ENCODE assay signal across 12 cellular contexts in genomic region chr3:129612350-129613204, GRCh38. TPM values are rescaled to one million over a fixed set of nuclear protein-coding genes. Genes with fewer than 3 reads are reported as not detected.
A peak's percentile ranks its signal among the peaks of the same experiment; 100 is the strongest.
DNase-seq lines count a peak whose midpoint lies in the region; ATAC-seq, FAIRE-seq and TF ChIP-seq lines count a peak whose summit lies in the region.
"Had no signal": no experiment of that assay in that cellular context is flagged by ENCODE, and none has a peak within 500 bp of the region (broad histone marks: within the 10 kb centered on the region; RNA-seq: fewer than 3 reads in every experiment).

No MANE protein-coding gene starts in this region.

- peak; percentile 54 to 66 for ATAC-seq in A549
- no peak for ATAC-seq in HG03521 (IDR thresholded peaks at IDR 0.05; ENCODE audit: unreplicated experiment)
- no peak for ATAC-seq in GM21786 (IDR thresholded peaks at IDR 0.05; ENCODE audit: unreplicated experiment)
- no peak for ATAC-seq in GM19351 (IDR thresholded peaks at IDR 0.05; ENCODE audit: unreplicated experiment)
- ATAC-seq in HG03280 (IDR thresholded peaks at IDR 0.05; ENCODE audit: unreplicated experiment): no peak

- H3K4me2 ChIP-seq in A549 (peak overlapping the region; percentile 62), neuronal stem cell (ENCODE audit: insufficient read depth, low read length, poor library complexity, severe bottlenecking) (no peak overlapping the region)

- H3K27me3 ChIP-seq in HUES6 (ENCODE audit: control insufficient read depth, insufficient read depth, low read length) (no peaks in the 10 kb centered on the region), neuronal stem cell (ENCODE audit: control insufficient read depth in 3 of 3, insufficient read depth in 3 of 3, low read depth in 1 of 3, low read length in 3 of 3) (peaks cover 0 to 9% (median 0%) of the 10 kb centered on the region in 3 experiments)

- no peak overlapping the region for H3K4ac ChIP-seq in neuronal stem cell (ENCODE audit: low read length)

- no peak overlapping the region for H2BK5ac ChIP-seq in neuronal stem cell (ENCODE audit: low read length)

- DNase-seq in A549 (ENCODE audit: low read depth in 1 of 2, low spot score in 1 of 2) (peak; percentile 78 to 91), erythroblast (lab: John Stamatoyannopoulos, UW) (peak; percentile 26 to 28), neuronal stem cell (ENCODE audit: low spot score) (no peak)
- DNase-seq: activated CD4-positive, alpha-beta T cell treated with anti-CD3 and anti-CD28 coated beads, Interleukin-2, amount 50 U/mL, for 1 hour; activated gamma-delta T cell treated with Interleukin-2 at 50 U/mL for 16 hours; cortex of kidney; NCI-H510A treated with DMSO at 0.1 percent for 48 hours had no signal

- H2BK12ac ChIP-seq in neuronal stem cell (ENCODE audit: low read length): no peak overlapping the region

- H2AFZ ChIP-seq in neuronal stem cell (ENCODE audit: low read length): peak overlapping the region; percentile 93

- H3K9me3 ChIP-seq in A549: no peaks in the 10 kb centered on the region
- no peaks in the 10 kb centered on the region for H3K9me3 ChIP-seq in HUES6 (ENCODE audit: control insufficient read depth, insufficient read depth, low read depth, low read length)
- H3K9me3 ChIP-seq in neuronal stem cell (replicated peaks in 1 of 2; ENCODE audit: control insufficient read depth in 2 of 2, insufficient read depth in 1 of 2, low read depth in 1 of 2, low read length in 2 of 2): no peaks in the 10 kb centered on the region

- WGBS in A549 (ENCODE audit: missing lambda C conversion rate): 6% methylated on average over 9 of the region's 13 CpGs
- WGBS in neuronal stem cell (ENCODE audit: extremely low coverage in 2 of 2, insufficient read length in 2 of 2, insufficient replicate concordance in 1 of 2), 2 donors: no CpG with 5 or more reads among the region's 13 CpGs

- H2AK5ac ChIP-seq in neuronal stem cell (ENCODE audit: low read depth, low read length): peak overlapping the region; percentile 84

- CTCF ChIA-PET in A549 (lab: Yijun Ruan, JAX): interaction anchor here (1.3 to 1.4 kb wide), 2 partner anchors 17 to 229 kb away, joined by 3 to 4 read pairs; no protein-coding TSS in a partner anchor

- no peak overlapping the region for H3K23ac ChIP-seq in neuronal stem cell (ENCODE audit: low read depth, low read length, poor library complexity)

- H3K14ac ChIP-seq in neuronal stem cell (ENCODE audit: low read length): no peak overlapping the region

- H3K4me1 ChIP-seq in A549 (peaks cover 79% of the 10 kb centered on the region), HUES6 (ENCODE audit: control insufficient read depth, insufficient read depth, low read length) (peaks cover 44% of the 10 kb centered on the region), neuronal stem cell (ENCODE audit: control insufficient read depth in 2 of 2, insufficient read depth in 1 of 2, low read depth in 1 of 2, low read length in 2 of 2) (peaks cover 12 to 27% of the 10 kb centered on the region in 2 donors)

- TF ChIP-seq POLR2A in A549 (IDR thresholded peaks at IDR 0.05; ENCODE audit: low read length) (no peak), erythroblast (IDR thresholded peaks at IDR 0.05; ENCODE audit: low read length) (no peak)

- H3K4me3 ChIP-seq in A549: no peak overlapping the region
- no peak overlapping the region; the same call in 1 of the 2 replicates for H3K4me3 ChIP-seq in HUES6 (ENCODE audit: low read depth, low read length)
- H3K4me3 ChIP-seq in neuronal stem cell (ENCODE audit: low read length in 2 of 2): peak overlapping the region in 1 of 2 donors; percentile 37

- POLR2A ChIA-PET in A549 (lab: Yijun Ruan, JAX): interaction anchor here (0.6 kb wide), 1 partner anchor 13 kb away, joined by 6 read pairs; no protein-coding TSS in a partner anchor

- H4K8ac ChIP-seq in neuronal stem cell (ENCODE audit: low read depth, low read length): no peak overlapping the region

- no peaks in the 10 kb centered on the region for H3K79me1 ChIP-seq in neuronal stem cell (ENCODE audit: low read depth, low read length)

- no peak for FAIRE-seq in A549 (lab: Jason Lieb, UNC)

- H3K9ac ChIP-seq in HUES6 (ENCODE audit: low read length) (peak overlapping the region; percentile 77), neuronal stem cell (ENCODE audit: low read depth, low read length, poor library complexity) (no peak overlapping the region)

- H2BK15ac ChIP-seq in neuronal stem cell (ENCODE audit: low read length): no peak overlapping the region

- TF ChIP-seq RAD21 in A549 (conservative IDR thresholded peaks at IDR 0.05 in 1 of 2, IDR thresholded peaks at IDR 0.05 in 1 of 2): no peak

- H3K36me3 ChIP-seq in HUES6 (ENCODE audit: control insufficient read depth, insufficient read depth, low read length) (no peaks in the 10 kb centered on the region), neuronal stem cell (replicated peaks in 1 of 2; ENCODE audit: control insufficient read depth in 2 of 2, insufficient read depth in 2 of 2, low read length in 2 of 2) (no peaks in the 10 kb centered on the region)

- H3K27ac ChIP-seq in A549 (peak overlapping the region; percentile 86 to 90), HUES6 (ENCODE audit: low read depth, low read length) (peak overlapping the region; percentile 85; the same call in 1 of the 2 replicates), neuronal stem cell (replicated peaks; ENCODE audit: low read length) (no peak overlapping the region)

- TF ChIP-seq EP300 in A549 (IDR thresholded peaks at IDR 0.05): no peak

- no peak overlapping the region for H4K91ac ChIP-seq in neuronal stem cell (ENCODE audit: low read depth, low read length, poor library complexity)

- TF ChIP-seq CTCF in A549 (IDR thresholded peaks at IDR 0.05): no peak

- no peak overlapping the region for H2BK120ac ChIP-seq in neuronal stem cell (ENCODE audit: low read depth, low read length)

- peak overlapping the region; percentile 85 for H3K18ac ChIP-seq in neuronal stem cell (ENCODE audit: low read length)

TF ChIP-seq in A549, 52 proteins besides CTCF, POLR2A, EP300 and RAD21:
- no peak for TF ChIP-seq ELK1 (IDR thresholded peaks at IDR 0.05; ENCODE audit: low read depth, low read length)
- TF ChIP-seq NPAS2 (CRISPR knock-in tag; IDR thresholded peaks at IDR 0.05; ENCODE audit: borderline replicate concordance): 0 out of 2 replicates have a peak, but pooled peaks have one; percentile 9
- no peak for TF ChIP-seq FOSL2 (IDR thresholded peaks at IDR 0.05)
- TF ChIP-seq FOSL2 (CRISPR knock-in tag; IDR thresholded peaks at IDR 0.05): peak; percentile 80
- TF ChIP-seq HOXB13 (CRISPR knock-in tag; IDR thresholded peaks at IDR 0.05; ENCODE audit: low read depth): 0 out of 2 replicates have a peak, but pooled peaks have one; percentile 33
- no peak for TF ChIP-seq ZNF302 (CRISPR knock-in tag; IDR thresholded peaks at IDR 0.05)
- peak; percentile 76; the same call in 1 of the 2 replicates for TF ChIP-seq KDM1A (IDR thresholded peaks at IDR 0.05; ENCODE audit: low read depth)
- 0 out of 2 replicates have a peak, but pooled peaks have one; percentile 13 for TF ChIP-seq FOXS1 (CRISPR knock-in tag; IDR thresholded peaks at IDR 0.05)
- TF ChIP-seq, protein P1, sequence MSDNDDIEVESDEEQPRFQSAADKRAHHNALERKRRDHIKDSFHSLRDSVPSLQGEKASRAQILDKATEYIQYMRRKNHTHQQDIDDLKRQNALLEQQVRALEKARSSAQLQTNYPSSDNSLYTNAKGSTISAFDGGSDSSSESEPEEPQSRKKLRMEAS (IDR thresholded peaks at IDR 0.05): peak; percentile 72

RNA-seq across cellular contexts. Expression of gene PLXND1, which starts 6.1 kb away (rescaled TPM):
- polyA plus RNA-seq in A549 (2011; rRNA removed) (26.8 and 49.3 TPM in 2 replicates), A549 (2017; fragmentation: RNase III; extraction: RNeasy Plus Mini Kit Qiagen cat#74134 plus additional on column Dnase treatment) (47.2 to 72.6 TPM (median 58.6 TPM) in 3 replicates)
- 37.6 and 41.4 TPM in 2 replicates for polyA plus RNA-seq in A549 (2012; cell fraction: cytosol; rRNA removed)
- 133 and 136 TPM in 2 replicates for polyA plus RNA-seq in A549 (2012; cell fraction: nucleus; rRNA removed)
- polyA minus RNA-seq in A549 (2011; rRNA and poly(A)+ RNA removed): 49.8 and 54.9 TPM in 2 replicates
- polyA plus RNA-seq in neuronal stem cell (2013, experiment 1 of 2): 43.7 TPM
- polyA plus RNA-seq in neuronal stem cell (2013, experiment 2 of 2): 41.8 TPM

Comparison
In these comparisons a context has a peak if more than half of its experiments do, and no peak if none do; other contexts are left out.
1. ATAC-seq: peak in A549 (2 of 2); none in HG03521 (single experiment), GM21786 (single experiment), GM19351 (single experiment) and HG03280 (single experiment).